8 cellular contexts compared by ENCODE assay signal in the genomic region with DNA sequence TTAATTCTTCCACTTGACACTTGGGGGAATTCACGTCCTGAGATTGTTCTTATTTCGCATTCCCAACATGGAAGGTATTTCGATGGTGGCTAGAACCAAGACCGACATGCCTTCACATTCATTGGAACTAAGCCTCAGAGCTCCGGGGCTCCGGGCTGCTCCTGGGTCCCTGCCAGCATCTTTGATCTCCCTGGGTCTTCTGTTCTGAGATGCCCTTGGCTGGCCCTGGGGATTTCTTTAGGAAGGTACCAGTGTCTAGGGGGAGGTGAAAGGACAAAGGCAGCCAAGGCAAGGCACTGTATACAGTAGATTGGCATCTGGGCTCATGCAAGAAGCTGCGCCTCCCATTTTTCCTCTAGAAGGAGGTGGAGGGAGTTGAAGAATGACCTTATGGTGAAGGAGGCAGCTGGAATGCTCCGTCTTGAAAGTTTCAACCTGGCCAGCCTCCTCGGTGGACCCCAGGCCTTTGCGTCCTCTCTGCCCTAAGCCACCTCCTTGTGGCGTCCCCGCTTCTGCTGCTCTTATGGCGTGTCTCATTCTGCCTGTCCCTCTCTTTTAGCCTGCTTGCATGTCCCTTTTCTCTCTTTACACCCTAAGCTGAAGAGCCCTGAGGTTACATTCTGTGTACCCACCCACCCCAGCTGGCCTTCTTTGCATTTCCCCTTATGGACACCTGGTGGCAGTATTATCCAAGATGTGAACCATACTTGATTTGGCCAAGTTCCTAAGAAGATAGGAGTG.
DNase-seq lines count a peak whose midpoint lies in the region; ATAC-seq and TF ChIP-seq lines count a peak whose summit lies in the region.

No MANE protein-coding gene starts in this region.

- H3K9me3 Mint-ChIP-seq in activated CD4-positive, alpha-beta T cell treated with anti-CD3 and anti-CD28 coated beads, Interleukin-2, amount 10 ng/mL, durations not matched to agents 24 days and 14 days, result no peaks in the 10 kb centered on the region

- no peak overlapping the region for H3K27ac Mint-ChIP-seq in activated CD4-positive, alpha-beta T cell treated with anti-CD3 and anti-CD28 coated beads, Interleukin-2, amount 10 ng/mL, durations not matched to agents 24 days and 14 days

- no TSS peak for BruUV-seq in OCI-LY7 (replicated peaks; lab: Mats Ljungman, UMichigan)

- H3K36me3 ChIP-seq in OCI-LY7 (ENCODE audit: insufficient read depth, low read length) (no peaks in the 10 kb centered on the region), colonic mucosa (no peaks in the 10 kb centered on the region), lower lobe of right lung (peaks cover 6% of the 10 kb centered on the region)

- H3K36me3 Mint-ChIP-seq in activated CD4-positive, alpha-beta T cell treated with anti-CD3 and anti-CD28 coated beads, Interleukin-2, amount 10 ng/mL, durations not matched to agents 24 days and 14 days (ENCODE audit: low read depth), result no peaks in the 10 kb centered on the region

- H3K27me3 Mint-ChIP-seq in activated CD4-positive, alpha-beta T cell treated with anti-CD3 and anti-CD28 coated beads, Interleukin-2, amount 10 ng/mL, durations not matched to agents 24 days and 14 days, result peaks cover 13% of the 10 kb centered on the region

- no peaks in the 10 kb centered on the region for H3K79me2 ChIP-seq in OCI-LY7 (ENCODE audit: insufficient read depth, low read depth, low read length)

- TF ChIP-seq CTCF in OCI-LY7 (conservative IDR thresholded peaks at IDR 0.05; ENCODE audit: low read length), result peak; percentile 82
- TF ChIP-seq CTCF in colonic mucosa (IDR thresholded peaks at IDR 0.05), result peak; percentile 55
- peak; percentile 74 for TF ChIP-seq CTCF in lower lobe of right lung (IDR thresholded peaks at IDR 0.05)

- H3K9me2 ChIP-seq in OCI-LY7 (ENCODE audit: insufficient read depth, low read length), result no peaks in the 10 kb centered on the region

- no peaks in the 10 kb centered on the region for H3K27me3 ChIP-seq in colonic mucosa
- no peaks in the 10 kb centered on the region for H3K27me3 ChIP-seq in lower lobe of right lung (ENCODE audit: low read depth)

- no peak overlapping the region for H3K4me3 Mint-ChIP-seq in activated CD4-positive, alpha-beta T cell treated with anti-CD3 and anti-CD28 coated beads, Interleukin-2, amount 10 ng/mL, durations not matched to agents 24 days and 14 days

- peaks cover 7% of the 10 kb centered on the region for H3K4me1 Mint-ChIP-seq in activated CD4-positive, alpha-beta T cell treated with anti-CD3 and anti-CD28 coated beads, Interleukin-2, amount 10 ng/mL, durations not matched to agents 24 days and 14 days

- peak; percentile 54 for ATAC-seq in HG02938 (IDR thresholded peaks at IDR 0.05; ENCODE audit: unreplicated experiment)
- ATAC-seq in lower lobe of right lung, result peak; percentile 55 to 59
- ATAC-seq in HG03045 (IDR thresholded peaks at IDR 0.05; ENCODE audit: unreplicated experiment), result no peak

- POLR2A ChIA-PET in OCI-LY7 (lab: Charles Lee), result no interaction called here

- H2AFZ ChIP-seq in OCI-LY7 (ENCODE audit: low read length), result no peak overlapping the region

- no peaks in the 10 kb centered on the region for H3K9me3 ChIP-seq in OCI-LY7 (ENCODE audit: low read length)
- H3K9me3 ChIP-seq in colonic mucosa, result no peaks in the 10 kb centered on the region
- no peaks in the 10 kb centered on the region for H3K9me3 ChIP-seq in lower lobe of right lung

- no peak overlapping the region for H3K4me2 ChIP-seq in OCI-LY7 (ENCODE audit: low read length)

- intact Hi-C loops in activated CD4-positive, alpha-beta T cell treated with anti-CD3 and anti-CD28 coated beads, Interleukin-2, amount 10 ng/mL, durations not matched to agents 24 days and 14 days (cut with micrococcal nuclease), result loop anchor here (5.0 kb wide), 1 partner anchor 1217 kb away; no protein-coding TSS in a partner anchor
- intact Hi-C loops in OCI-LY7 (cut with micrococcal nuclease; ENCODE audit: unreplicated experiment) (no loop called here), colonic mucosa (cut with DNase I) (no loop called here), lower lobe of right lung (cut with DNase I) (no loop called here)

- CTCF ChIA-PET in OCI-LY7 (lab: Charles Lee; ENCODE audit: unreplicated experiment), result interaction anchor here (0.6 kb wide), 1 partner anchor 45 kb away, joined by 3 read pairs; no protein-coding TSS in a partner anchor

- peak; percentile 71 for DNase-seq in activated CD4-positive, alpha-beta T cell treated with anti-CD3 and anti-CD28 coated beads, Interleukin-2, amount 10 ng/mL, durations not matched to agents 24 days and 14 days
- no peak for DNase-seq in activated CD4-positive, alpha-beta T cell treated with anti-CD3 and anti-CD28 coated beads for 4 hours
- DNase-seq in OCI-LY7 (ENCODE audit: low spot score) (peak; percentile 51), colonic mucosa (no peak), lower lobe of right lung (no peak), NCI-H2081 treated with DMSO at 0.1 percent for 48 hours (lab: John Stamatoyannopoulos, UW) (no peak)

- H3K9ac ChIP-seq in colonic mucosa (ENCODE audit: low read depth in 2 of 2, low read length in 2 of 2), result no peak overlapping the region

- no peaks in the 10 kb centered on the region for H4K20me1 ChIP-seq in OCI-LY7 (ENCODE audit: insufficient read depth, low read length)

- no peak overlapping the region for H3K27ac ChIP-seq in OCI-LY7 (ENCODE audit: low read depth, low read length, poor library complexity, severe bottlenecking)
- H3K27ac ChIP-seq in colonic mucosa, result no peak overlapping the region
- no peak overlapping the region for H3K27ac ChIP-seq in lower lobe of right lung

- H3K4me1 ChIP-seq in OCI-LY7 (ENCODE audit: insufficient read depth, low read length, poor library complexity, severe bottlenecking) (no peaks in the 10 kb centered on the region), colonic mucosa (no peaks in the 10 kb centered on the region), lower lobe of right lung (no peaks in the 10 kb centered on the region)

- H3K4me3 ChIP-seq in OCI-LY7 (ENCODE audit: low read depth, low read length, poor library complexity, severe bottlenecking), result no peak overlapping the region
- no peak overlapping the region for H3K4me3 ChIP-seq in colonic mucosa
- no peak overlapping the region for H3K4me3 ChIP-seq in lower lobe of right lung

Comparison
In these comparisons a context has a peak if more than half of its experiments do, and no peak if none do; other contexts are left out.
1. DNase-seq: peak in activated CD4-positive, alpha-beta T cell treated with anti-CD3 and anti-CD28 coated beads, Interleukin-2, amount 10 ng/mL, durations not matched to agents 24 days and 14 days (single experiment) and OCI-LY7 (single experiment); none in activated CD4-positive, alpha-beta T cell treated with anti-CD3 and anti-CD28 coated beads for 4 hours (0 of 2), colonic mucosa (single experiment), lower lobe of right lung (single experiment) and NCI-H2081 treated with DMSO at 0.1 percent for 48 hours (single experiment).
2. Peak in every context shown above with its lines, with median percentiles within 50 percentile points of each other: CTCF ChIP-seq.